Comparison of ENCODE assay signal across 10 cellular contexts in the genomic region with DNA sequence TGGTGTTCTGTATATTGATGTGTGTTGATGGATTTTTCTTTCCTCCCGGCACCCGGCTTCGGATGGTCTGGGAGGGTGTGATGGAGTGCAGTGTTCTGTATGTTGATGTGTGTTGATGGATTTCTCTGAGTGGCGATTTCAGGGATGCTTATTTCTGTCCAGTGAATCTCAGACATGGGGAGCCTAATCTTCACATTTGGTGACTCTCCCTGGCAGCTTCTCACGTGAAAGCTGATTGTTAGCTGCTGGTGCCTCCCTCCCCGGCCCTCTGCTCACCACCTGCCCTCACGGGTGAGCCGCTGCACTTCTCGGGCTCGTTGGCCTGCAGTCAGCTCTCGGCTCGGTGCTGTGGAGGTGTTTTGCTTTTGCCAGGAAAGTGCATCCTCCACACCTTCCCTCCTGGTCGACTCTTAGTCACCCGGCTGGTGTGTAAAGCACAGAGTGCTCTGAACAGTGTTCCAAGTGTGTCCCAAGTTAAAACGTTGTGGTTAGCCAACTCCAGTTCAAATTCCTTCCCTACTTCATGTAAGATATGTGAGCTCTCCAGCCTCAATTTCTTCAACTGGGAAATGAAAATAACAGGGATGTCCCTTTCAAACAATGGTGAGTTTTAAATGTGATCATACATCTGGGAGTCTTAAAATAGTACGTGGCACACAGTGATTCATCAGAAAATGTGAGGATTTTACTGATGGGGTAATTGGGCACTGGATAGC. TPM values are rescaled to one million over a fixed set of nuclear protein-coding genes. Genes with fewer than 3 reads are reported as not detected.
DNase-seq lines count a peak whose midpoint lies in the region; ATAC-seq and TF ChIP-seq lines count a peak whose summit lies in the region.
"Had no signal": no experiment of that assay in that cellular context is flagged by ENCODE, and none has a peak within 500 bp of the region (broad histone marks: within the 10 kb centered on the region; RNA-seq: fewer than 3 reads in every experiment).

No MANE protein-coding gene starts in this region.

- H2BK15ac ChIP-seq in H9 (ENCODE audit: low read depth, low read length) = no peak overlapping the region

- H3K14ac ChIP-seq in H9 (ENCODE audit: insufficient read depth, low read length) = 0 out of 2 replicates have a peak overlapping the region, but pooled peaks have one; percentile 14

- H3K23me2 ChIP-seq in H9 (ENCODE audit: insufficient read length, low read depth, low read length, poor library complexity, severe bottlenecking) = no peaks in the 10 kb centered on the region

- H4K8ac ChIP-seq in H9 (replicated peaks; ENCODE audit: insufficient read length, low read depth, low read length) = no peak overlapping the region

- H3F3A ChIP-seq in smooth muscle cell (ENCODE audit: low read depth) = peaks cover 15% of the 10 kb centered on the region

- no peak overlapping the region for H3K18ac ChIP-seq in H9 (ENCODE audit: insufficient read length, low read depth, low read length)

- H3K4me3 Mint-ChIP-seq in H9 = no peak overlapping the region
- H3K4me3 Mint-ChIP-seq: stimulated activated naive CD8-positive, alpha-beta T cell treated with anti-CD3 and anti-CD28 coated beads, Interleukin-15, amount 100 ng/mL, for 72 hours had no signal

- ATAC-seq in left cardiac atrium = peak; percentile 17 to 77
- no peak for ATAC-seq in GM21717 (IDR thresholded peaks at IDR 0.05; ENCODE audit: unreplicated experiment)
- ATAC-seq in HG03378 (IDR thresholded peaks at IDR 0.05; ENCODE audit: unreplicated experiment) = no peak
- ATAC-seq: stimulated activated naive CD8-positive, alpha-beta T cell treated with anti-CD3 and anti-CD28 coated beads, Interleukin-15, amount 100 ng/mL, for 72 hours had no signal

- no peaks in the 10 kb centered on the region for H3K36me3 ChIP-seq in smooth muscle cell (ENCODE audit: low read depth)
- H3K36me3 ChIP-seq: ascending aorta had no signal

- H3K56ac ChIP-seq in H9 (ENCODE audit: insufficient read length, low read depth, low read length) = no peak overlapping the region

- H4K20me1 ChIP-seq in H9 (ENCODE audit: control insufficient read depth, insufficient read depth, insufficient read length) = no peaks in the 10 kb centered on the region
- peaks cover 43% of the 10 kb centered on the region for H4K20me1 ChIP-seq in smooth muscle cell (ENCODE audit: low read depth)

- no peak overlapping the region for H2BK12ac ChIP-seq in H9 (ENCODE audit: insufficient read length, low read depth, low read length)

- no CpG with 5 or more reads among the region's 16 CpGs for WGBS in H9 (ENCODE audit: extremely low coverage, insufficient read length, low lambda C conversion rate)
- WGBS in smooth muscle cell (ENCODE audit: low lambda C conversion rate) = 70% methylated on average over 16 of the region's 16 CpGs

- peaks cover 6% of the 10 kb centered on the region for H3K79me2 ChIP-seq in H9 (ENCODE audit: insufficient read depth, low read length)
- peaks cover 32% of the 10 kb centered on the region for H3K79me2 ChIP-seq in smooth muscle cell (ENCODE audit: low read depth)

- H3T11ph ChIP-seq in H9 (ENCODE audit: low read length) = no peak overlapping the region

- intact Hi-C loops in left cardiac atrium (cut with DNase I) = no loop called here

- H3K23ac ChIP-seq in H9 (ENCODE audit: insufficient read length, low read depth, low read length) = no peak overlapping the region

- H3K9me3 Mint-ChIP-seq in H9 = no peaks in the 10 kb centered on the region
- H3K9me3 Mint-ChIP-seq: stimulated activated naive CD8-positive, alpha-beta T cell treated with anti-CD3 and anti-CD28 coated beads, Interleukin-15, amount 100 ng/mL, for 72 hours had no signal

- H2AFZ ChIP-seq in H9 (ENCODE audit: low read length) (no peak overlapping the region), smooth muscle cell (ENCODE audit: low read depth) (no peak overlapping the region)

- H3K36me3 Mint-ChIP-seq in H9 (ENCODE audit: insufficient read depth in 1 of 3, low read depth in 3 of 3) = peaks cover 0 to 3% (median 0%) of the 10 kb centered on the region in 3 experiments; a peak in 1 of 7 replicates

- no peak overlapping the region for H4K91ac ChIP-seq in H9 (ENCODE audit: insufficient read length, low read depth, low read length)

- no peak overlapping the region for H3K9ac ChIP-seq in H9 (ENCODE audit: extremely low read depth, insufficient read length, low read length)
- peak overlapping the region; percentile 48 for H3K9ac ChIP-seq in smooth muscle cell (ENCODE audit: low read depth)

- H2BK120ac ChIP-seq in H9 (ENCODE audit: low read depth, low read length, poor library complexity, severe bottlenecking) = no peak overlapping the region

- peaks cover 37 to 63% of the 10 kb centered on the region in 2 experiments for H3K4me1 Mint-ChIP-seq in H9

- no peaks in the 10 kb centered on the region for H3K79me1 ChIP-seq in H9 (ENCODE audit: insufficient read depth, low read depth, low read length, poor library complexity, severe bottlenecking)

- DNase-seq in H9 (no peak), SHP77 (lab: John Stamatoyannopoulos, UW) (peak; percentile 51 to 66), left cardiac atrium (no peak), smooth muscle cell (lab: John Stamatoyannopoulos, UW; ENCODE audit: unreplicated experiment) (no peak), NCI-H446 (lab: John Stamatoyannopoulos, UW) (no peak)
- DNase-seq: NCI-H524; stimulated activated naive CD8-positive, alpha-beta T cell treated with anti-CD3 and anti-CD28 coated beads, Interleukin-15, amount 100 ng/mL, for 72 hours had no signal

- H3K27me3 ChIP-seq in H9 (ENCODE audit: insufficient read depth, low read length) (no peaks in the 10 kb centered on the region), smooth muscle cell (ENCODE audit: low read depth) (no peaks in the 10 kb centered on the region)
- H3K27me3 ChIP-seq: ascending aorta had no signal

- H3K27ac Mint-ChIP-seq in H9 = peak overlapping the region; percentile 17 to 76 (median 42)

- TF ChIP-seq CTCF in H9 (conservative IDR thresholded peaks at IDR 0.05) (no peak), smooth muscle cell (IDR thresholded peaks at IDR 0.05; ENCODE audit: borderline replicate concordance, insufficient read depth, poor library complexity, severe bottlenecking) (no peak)

- no peak overlapping the region for H3K4ac ChIP-seq in H9 (ENCODE audit: low read depth, low read length)

- H2BK5ac ChIP-seq in H9 (ENCODE audit: insufficient read length, low read length) = no peak overlapping the region

- no peak overlapping the region for H3K4me3 ChIP-seq in smooth muscle cell
- H3K4me3 ChIP-seq: ascending aorta had no signal

- no peak overlapping the region for H2AK5ac ChIP-seq in H9 (ENCODE audit: insufficient read length, low read length)

- no peaks in the 10 kb centered on the region for H3K27me3 Mint-ChIP-seq in H9 (ENCODE audit: low read depth)
- H3K27me3 Mint-ChIP-seq: stimulated activated naive CD8-positive, alpha-beta T cell treated with anti-CD3 and anti-CD28 coated beads, Interleukin-15, amount 100 ng/mL, for 72 hours had no signal

- no peak overlapping the region for H4K5ac ChIP-seq in H9 (ENCODE audit: insufficient read length, low read depth, low read length)

- no peaks in the 10 kb centered on the region for H3K9me3 ChIP-seq in H9 (ENCODE audit: control insufficient read depth, low read depth, low read length)
- H3K9me3 ChIP-seq in smooth muscle cell (replicated peaks; ENCODE audit: low read depth) = no peaks in the 10 kb centered on the region

- H3K4me1 ChIP-seq in H9 (ENCODE audit: insufficient read depth, low read length) (peaks cover 13% of the 10 kb centered on the region; the same call in 1 of the 2 replicates), smooth muscle cell (ENCODE audit: low read depth) (peaks cover 11% of the 10 kb centered on the region)
- H3K4me1 ChIP-seq: ascending aorta had no signal

- no peak overlapping the region for H3K27ac ChIP-seq in H9 (ENCODE audit: insufficient read length, low read depth, low read length)
- peak overlapping the region; percentile 79 for H3K27ac ChIP-seq in smooth muscle cell (ENCODE audit: low read depth)
- H3K27ac ChIP-seq: ascending aorta had no signal

- H2BK20ac ChIP-seq in H9 (ENCODE audit: low read depth, low read length, poor library complexity, severe bottlenecking) = no peak overlapping the region

- H3K4me2 ChIP-seq in H9 (ENCODE audit: insufficient read depth, insufficient read length, low read length) (no peak overlapping the region), smooth muscle cell (peak overlapping the region; percentile 47)

RNA-seq across cellular contexts. Expression of a gene that starts 54.6 kb away (rescaled TPM):
- 61.6 and 65.3 TPM in 2 replicates for total RNA-seq in H9 (2021)
- total RNA-seq in left cardiac atrium = 10 to 100 TPM; 58.5 to 69.9 TPM
- 6.1 and 7.5 TPM in 2 replicates for total RNA-seq in smooth muscle cell
- 6.5 and 15.2 TPM in 2 replicates for polyA plus RNA-seq in smooth muscle cell

Comparison
In these comparisons a context has a peak if more than half of its experiments do, and no peak if none do; other contexts are left out.
1. DNase-seq: peak in SHP77 (2 of 2); none in H9 (single experiment), left cardiac atrium (single experiment), smooth muscle cell (single experiment) and NCI-H446 (0 of 2).
2. ATAC-seq: peak in left cardiac atrium (2 of 2); none in GM21717 (single experiment) and HG03378 (single experiment).